In genomic region chr9:136328622-136329041, GRCh38 we compare ENCODE assay signal across 8 cellular contexts. TPM values are rescaled to one million over a fixed set of nuclear protein-coding genes. Genes with fewer than 3 reads are reported as not detected.
A peak's percentile ranks its signal among the peaks of the same experiment; 100 is the strongest.
DNase-seq lines count a peak whose midpoint lies in the region; ATAC-seq and TF ChIP-seq lines count a peak whose summit lies in the region.

No MANE protein-coding gene starts in this region.

- POLR2A ChIA-PET in activated CD8-positive, alpha-beta T cell treated with anti-CD3 and anti-CD28 coated beads for 36 hours (lab: Charles Lee), result interaction anchor here (1.9 kb wide), 1 partner anchor 35 kb away, joined by 6 read pairs; the partner anchor contains the start of gene DNLZ
- POLR2A ChIA-PET in activated CD8-positive, alpha-beta T cell treated with anti-CD3 and anti-CD28 coated beads, Interleukin-2, amount 10 ng/mL, durations not matched to agents 7 days and 5 days (lab: Charles Lee), result no interaction called here

- H3K36me3 ChIP-seq in breast epithelium (no peaks in the 10 kb centered on the region), left lung (no peaks in the 10 kb centered on the region)

- TF ChIP-seq POLR2A in breast epithelium (IDR thresholded peaks at IDR 0.05), result no peak

- H3K27ac Mint-ChIP-seq in activated CD8-positive, alpha-beta T cell treated with anti-CD3 and anti-CD28 coated beads for 36 hours, result no peak overlapping the region
- H3K27ac Mint-ChIP-seq in activated CD8-positive, alpha-beta T cell treated with anti-CD3 and anti-CD28 coated beads, Interleukin-2, amount 10 ng/mL, durations not matched to agents 7 days and 5 days, result no peak overlapping the region
- peak overlapping the region; percentile 93 for H3K27ac Mint-ChIP-seq in type B pancreatic cell

- H3K9me3 ChIP-seq in breast epithelium (no peaks in the 10 kb centered on the region), left lung (no peaks in the 10 kb centered on the region)

- CTCF ChIA-PET in activated CD8-positive, alpha-beta T cell treated with anti-CD3 and anti-CD28 coated beads for 36 hours (lab: Charles Lee), result interaction anchor here (1.0 kb wide), 1 partner anchor 16 kb away, joined by 3 read pairs; no protein-coding TSS in a partner anchor
- CTCF ChIA-PET in activated CD8-positive, alpha-beta T cell treated with anti-CD3 and anti-CD28 coated beads, Interleukin-2, amount 10 ng/mL, durations not matched to agents 7 days and 5 days (lab: Charles Lee), result no interaction called here

- intact Hi-C loops in activated CD8-positive, alpha-beta T cell treated with anti-CD3 and anti-CD28 coated beads for 36 hours (cut with micrococcal nuclease), result no loop called here
- intact Hi-C loops in breast epithelium (cut with DNase I; ENCODE audit: low total_unique reads) (no loop called here), left lung (cut with DNase I) (no loop called here)

- no peak for TF ChIP-seq CTCF in activated CD8-positive, alpha-beta T cell treated with anti-CD3 and anti-CD28 coated beads for 36 hours (IDR thresholded peaks at IDR 0.05)
- TF ChIP-seq CTCF in breast epithelium (IDR thresholded peaks at IDR 0.05) (no peak), left lung (IDR thresholded peaks at IDR 0.05) (no peak), type B pancreatic cell (conservative IDR thresholded peaks at IDR 0.05) (no peak)

- peak overlapping the region; percentile 56 for H3K4me3 Mint-ChIP-seq in activated CD8-positive, alpha-beta T cell treated with anti-CD3 and anti-CD28 coated beads for 36 hours
- H3K4me3 Mint-ChIP-seq in activated CD8-positive, alpha-beta T cell treated with anti-CD3 and anti-CD28 coated beads, Interleukin-2, amount 10 ng/mL, durations not matched to agents 7 days and 5 days, result no peak overlapping the region
- H3K4me3 Mint-ChIP-seq in type B pancreatic cell, result peak overlapping the region; percentile 96

- DNase-seq in activated CD8-positive, alpha-beta T cell treated with anti-CD3 and anti-CD28 coated beads for 36 hours, result no peak
- no peak for DNase-seq in activated CD8-positive, alpha-beta T cell treated with anti-CD3 and anti-CD28 coated beads, Interleukin-2, amount 10 ng/mL, durations not matched to agents 7 days and 5 days
- no peak for DNase-seq in breast epithelium (ENCODE audit: low spot score in 2 of 2)
- DNase-seq in left lung, result peak in 1 of 2 donors; percentile 68
- no peak for DNase-seq in type B pancreatic cell (ENCODE audit: extremely low spot score, unreplicated experiment)
- DNase-seq in activated effector memory CD4-positive, alpha-beta T cell treated with anti-CD3 and anti-CD28 coated beads, Interleukin-2, amount 50 U/mL, for 16 hours, result no peak
- no peak for DNase-seq in cerebellar nuclear complex (lab: John Stamatoyannopoulos, UW)

- H3K27me3 ChIP-seq in breast epithelium (no peaks in the 10 kb centered on the region), left lung (peaks cover 0 to 33% of the 10 kb centered on the region in 2 donors)

- peak overlapping the region; percentile 78 to 89 for H3K27ac ChIP-seq in breast epithelium
- peak overlapping the region in 1 of 2 donors; percentile 69 for H3K27ac ChIP-seq in left lung

- H3K4me1 ChIP-seq in breast epithelium (peaks cover 9 to 14% of the 10 kb centered on the region in 2 donors), left lung (peaks cover 18 to 37% of the 10 kb centered on the region in 2 donors)

- ATAC-seq in activated CD8-positive, alpha-beta T cell treated with anti-CD3 and anti-CD28 coated beads for 36 hours, result no peak
- ATAC-seq in activated CD8-positive, alpha-beta T cell treated with anti-CD3 and anti-CD28 coated beads, Interleukin-2, amount 10 ng/mL, durations not matched to agents 7 days and 5 days, result no peak
- ATAC-seq in left lung (peak; percentile 2), HG02571 (IDR thresholded peaks at IDR 0.05; ENCODE audit: unreplicated experiment) (no peak)

- no peaks in the 10 kb centered on the region for H3K36me3 Mint-ChIP-seq in activated CD8-positive, alpha-beta T cell treated with anti-CD3 and anti-CD28 coated beads for 36 hours (ENCODE audit: low read depth)
- no peaks in the 10 kb centered on the region for H3K36me3 Mint-ChIP-seq in activated CD8-positive, alpha-beta T cell treated with anti-CD3 and anti-CD28 coated beads, Interleukin-2, amount 10 ng/mL, durations not matched to agents 7 days and 5 days (ENCODE audit: low read depth)
- no peaks in the 10 kb centered on the region for H3K36me3 Mint-ChIP-seq in type B pancreatic cell

- peak overlapping the region; percentile 59 to 75 (median 67) for H3K4me3 ChIP-seq in breast epithelium
- peak overlapping the region; percentile 53 to 54 for H3K4me3 ChIP-seq in left lung

- H3K4me1 Mint-ChIP-seq in activated CD8-positive, alpha-beta T cell treated with anti-CD3 and anti-CD28 coated beads for 36 hours (ENCODE audit: low read depth), result peaks cover 6% of the 10 kb centered on the region
- H3K4me1 Mint-ChIP-seq in activated CD8-positive, alpha-beta T cell treated with anti-CD3 and anti-CD28 coated beads, Interleukin-2, amount 10 ng/mL, durations not matched to agents 7 days and 5 days (ENCODE audit: low read depth), result no peaks in the 10 kb centered on the region
- peaks cover 12% of the 10 kb centered on the region for H3K4me1 Mint-ChIP-seq in type B pancreatic cell (ENCODE audit: unreplicated experiment)

- H3K9me3 Mint-ChIP-seq in activated CD8-positive, alpha-beta T cell treated with anti-CD3 and anti-CD28 coated beads for 36 hours, result no peaks in the 10 kb centered on the region
- H3K9me3 Mint-ChIP-seq in activated CD8-positive, alpha-beta T cell treated with anti-CD3 and anti-CD28 coated beads, Interleukin-2, amount 10 ng/mL, durations not matched to agents 7 days and 5 days (ENCODE audit: insufficient read depth), result no peaks in the 10 kb centered on the region
- H3K9me3 Mint-ChIP-seq in type B pancreatic cell, result no peaks in the 10 kb centered on the region

- no peaks in the 10 kb centered on the region for H3K27me3 Mint-ChIP-seq in activated CD8-positive, alpha-beta T cell treated with anti-CD3 and anti-CD28 coated beads for 36 hours
- peaks cover 2% of the 10 kb centered on the region for H3K27me3 Mint-ChIP-seq in activated CD8-positive, alpha-beta T cell treated with anti-CD3 and anti-CD28 coated beads, Interleukin-2, amount 10 ng/mL, durations not matched to agents 7 days and 5 days (ENCODE audit: low read depth)
- H3K27me3 Mint-ChIP-seq in type B pancreatic cell, result no peaks in the 10 kb centered on the region

RNA-seq across cellular contexts. Expression of gene GPSM1, which starts 1.3 kb away (rescaled TPM):
- 1 to 10 TPM; 8.8 to 10.0 TPM for total RNA-seq in activated CD8-positive, alpha-beta T cell treated with anti-CD3 and anti-CD28 coated beads for 36 hours
- 1 to 10 TPM; 1.8 to 2.3 TPM for total RNA-seq in activated CD8-positive, alpha-beta T cell treated with anti-CD3 and anti-CD28 coated beads, Interleukin-2, amount 10 ng/mL, durations not matched to agents 7 days and 5 days
- 10 to 100 TPM in 1 of 3 donors, 1 to 10 TPM in 2; 5.6 to 19.0 (median 8.6) TPM for total RNA-seq in breast epithelium
- 10 to 100 TPM; 21.7 to 22.4 TPM for total RNA-seq in left lung
- 29.2 and 56.2 TPM in 2 replicates for total RNA-seq in type B pancreatic cell (ENCODE audit: low replicate concordance)

RNA-seq across cellular contexts. Expression of gene CCDC187, which starts 24.7 kb away (rescaled TPM):
- under 1 TPM in 1 of 2 experiments, not detected in 1; 0.07 TPM for total RNA-seq in activated CD8-positive, alpha-beta T cell treated with anti-CD3 and anti-CD28 coated beads for 36 hours
- not detected for total RNA-seq in activated CD8-positive, alpha-beta T cell treated with anti-CD3 and anti-CD28 coated beads, Interleukin-2, amount 10 ng/mL, durations not matched to agents 7 days and 5 days
- total RNA-seq in breast epithelium, result not detected
- total RNA-seq in left lung, result 1 to 10 TPM in 1 of 2 donors, under 1 TPM in 1; 0.47 to 2.6 TPM
- 0.69 and 0.70 TPM in 2 replicates for total RNA-seq in type B pancreatic cell (ENCODE audit: low replicate concordance)

RNA-seq across cellular contexts. Expression of gene DNLZ, which starts 34.9 kb away (rescaled TPM):
- 10 to 100 TPM; 16.1 to 17.4 TPM for total RNA-seq in activated CD8-positive, alpha-beta T cell treated with anti-CD3 and anti-CD28 coated beads for 36 hours
- 10 to 100 TPM; 20.4 to 21.6 TPM for total RNA-seq in activated CD8-positive, alpha-beta T cell treated with anti-CD3 and anti-CD28 coated beads, Interleukin-2, amount 10 ng/mL, durations not matched to agents 7 days and 5 days
- total RNA-seq in breast epithelium (10 to 100 TPM; 35.4 to 57.4 (median 40.0) TPM), left lung (10 to 100 TPM; 12.0 to 17.5 TPM), type B pancreatic cell (ENCODE audit: low replicate concordance) (10.4 and 14.0 TPM in 2 replicates)

RNA-seq across cellular contexts. Expression of gene CARD9, which starts 44.8 kb away (rescaled TPM):
- total RNA-seq in activated CD8-positive, alpha-beta T cell treated with anti-CD3 and anti-CD28 coated beads for 36 hours, result 1 to 10 TPM; 6.8 to 7.1 TPM
- total RNA-seq in activated CD8-positive, alpha-beta T cell treated with anti-CD3 and anti-CD28 coated beads, Interleukin-2, amount 10 ng/mL, durations not matched to agents 7 days and 5 days, result 1 to 10 TPM; 1.3 to 1.4 TPM
- 1 to 10 TPM; 3.0 to 7.6 (median 3.3) TPM for total RNA-seq in breast epithelium
- total RNA-seq in left lung, result 10 to 100 TPM in 1 of 2 donors, 1 to 10 TPM in 1; 6.6 to 11.1 TPM
- 2.0 and 2.6 TPM in 2 replicates for total RNA-seq in type B pancreatic cell (ENCODE audit: low replicate concordance)
